ENCODE assay signal across 13 cellular contexts in the genomic region with DNA sequence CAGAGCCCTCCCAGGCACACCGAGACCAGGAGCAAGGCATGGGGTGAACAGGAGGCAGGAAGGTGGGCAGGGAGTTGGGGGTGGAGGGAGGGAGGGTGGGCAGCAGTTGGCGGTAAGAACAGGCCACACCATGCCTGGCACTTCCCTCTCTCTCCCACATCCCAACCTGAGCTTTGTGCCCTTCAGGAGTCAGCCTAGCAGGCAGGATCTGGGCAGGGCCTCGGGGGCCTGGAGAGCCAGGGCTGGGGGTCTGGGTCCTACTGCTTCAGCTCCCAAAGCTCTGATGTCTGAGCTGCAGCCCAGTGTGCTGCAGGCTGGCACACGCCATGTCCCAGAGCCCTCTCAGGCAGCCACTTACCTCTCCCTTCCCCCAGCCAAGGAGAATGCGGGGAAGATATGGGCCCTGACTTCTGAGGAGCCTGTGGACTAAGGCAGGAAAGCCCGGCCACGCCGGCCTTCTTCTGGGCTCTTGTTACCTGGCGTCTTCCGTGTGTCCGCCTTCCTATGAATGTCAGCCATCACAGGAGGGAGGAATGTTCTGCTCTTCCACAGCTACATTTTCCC. TPM values are rescaled to one million over a fixed set of nuclear protein-coding genes. Genes with fewer than 3 reads are reported as not detected.
"Had no signal": no experiment of that assay in that cellular context is flagged by ENCODE, and none has a peak within 500 bp of the region (broad histone marks: within the 10 kb centered on the region; RNA-seq: fewer than 3 reads in every experiment).

No MANE protein-coding gene starts in this region.

- H3K4me3 ChIP-seq: prostate gland, right lobe of liver, stomach, thoracic aorta had no signal

- H3K9me3 Mint-ChIP-seq: activated CD4-positive, alpha-beta memory T cell treated with anti-CD3 and anti-CD28 coated beads, Interleukin-2, amount 10 ng/mL, durations not matched to agents 7 days and 5 days; nephron progenitor cell; stimulated activated effector memory CD8-positive, alpha-beta T cell treated with anti-CD3 and anti-CD28 coated beads, Interleukin-12 subunit alpha, Interleukin-12 subunit beta, amount 100 ng/mL, for 72 hours; T-helper 2 cell treated with Interferon-gamma antibody and Interleukin-4, amounts not matched to agents 5 μg/mL and 100 μg/mL, for 36 hours; WTC11 had no signal

- H3K4me1 Mint-ChIP-seq: activated CD4-positive, alpha-beta memory T cell treated with anti-CD3 and anti-CD28 coated beads, Interleukin-2, amount 10 ng/mL, durations not matched to agents 7 days and 5 days; activated CD8-positive, alpha-beta memory T cell treated with anti-CD3 and anti-CD28 coated beads, Interleukin-2, amount 10 ng/mL, durations not matched to agents 7 days and 5 days; WTC11 had no signal

- DNase-seq: foreskin melanocyte had no signal

- H3K36me3 ChIP-seq: prostate gland, right lobe of liver, stomach, thoracic aorta had no signal

- H3K9me3 ChIP-seq: prostate gland, right lobe of liver, stomach, thoracic aorta had no signal

- H3K27ac Mint-ChIP-seq: activated CD4-positive, alpha-beta memory T cell treated with anti-CD3 and anti-CD28 coated beads, Interleukin-2, amount 10 ng/mL, durations not matched to agents 7 days and 5 days; activated CD8-positive, alpha-beta memory T cell treated with anti-CD3 and anti-CD28 coated beads, Interleukin-2, amount 10 ng/mL, durations not matched to agents 7 days and 5 days; activated naive CD8-positive, alpha-beta T cell; nephron progenitor cell; stimulated activated effector memory CD8-positive, alpha-beta T cell treated with anti-CD3 and anti-CD28 coated beads, Interleukin-12 subunit alpha, Interleukin-12 subunit beta, amount 100 ng/mL, for 72 hours; T-helper 2 cell treated with Interferon-gamma antibody and Interleukin-4, amounts not matched to agents 5 μg/mL and 100 μg/mL, for 36 hours; WTC11 had no signal

- H3K36me3 Mint-ChIP-seq: activated CD8-positive, alpha-beta memory T cell treated with anti-CD3 and anti-CD28 coated beads, Interleukin-2, amount 10 ng/mL, durations not matched to agents 7 days and 5 days; activated naive CD8-positive, alpha-beta T cell; stimulated activated effector memory CD8-positive, alpha-beta T cell treated with anti-CD3 and anti-CD28 coated beads, Interleukin-12 subunit alpha, Interleukin-12 subunit beta, amount 100 ng/mL, for 72 hours; WTC11 had no signal

- H3K4me3 Mint-ChIP-seq: activated CD4-positive, alpha-beta memory T cell treated with anti-CD3 and anti-CD28 coated beads, Interleukin-2, amount 10 ng/mL, durations not matched to agents 7 days and 5 days; activated CD8-positive, alpha-beta memory T cell treated with anti-CD3 and anti-CD28 coated beads, Interleukin-2, amount 10 ng/mL, durations not matched to agents 7 days and 5 days; activated naive CD8-positive, alpha-beta T cell; nephron progenitor cell; stimulated activated effector memory CD8-positive, alpha-beta T cell treated with anti-CD3 and anti-CD28 coated beads, Interleukin-12 subunit alpha, Interleukin-12 subunit beta, amount 100 ng/mL, for 72 hours; T-helper 2 cell treated with Interferon-gamma antibody and Interleukin-4, amounts not matched to agents 5 μg/mL and 100 μg/mL, for 36 hours; WTC11 had no signal

- H3K27me3 ChIP-seq: right lobe of liver, stomach had no signal

RNA-seq across cellular contexts. Expression of a gene that starts 2.9 kb away (rescaled TPM):
- total RNA-seq: activated CD4-positive, alpha-beta memory T cell treated with anti-CD3 and anti-CD28 coated beads, Interleukin-2, amount 10 ng/mL, durations not matched to agents 7 days and 5 days; activated CD8-positive, alpha-beta memory T cell treated with anti-CD3 and anti-CD28 coated beads, Interleukin-2, amount 10 ng/mL, durations not matched to agents 7 days and 5 days; SK-MEL-5 had no signal

RNA-seq across cellular contexts. Expression of a gene that starts 11.4 kb away (rescaled TPM):
- total RNA-seq: activated CD4-positive, alpha-beta memory T cell treated with anti-CD3 and anti-CD28 coated beads, Interleukin-2, amount 10 ng/mL, durations not matched to agents 7 days and 5 days; activated CD8-positive, alpha-beta memory T cell treated with anti-CD3 and anti-CD28 coated beads, Interleukin-2, amount 10 ng/mL, durations not matched to agents 7 days and 5 days; SK-MEL-5 had no signal
